ENCODE assay signal across 8 cellular contexts in the genomic region with DNA sequence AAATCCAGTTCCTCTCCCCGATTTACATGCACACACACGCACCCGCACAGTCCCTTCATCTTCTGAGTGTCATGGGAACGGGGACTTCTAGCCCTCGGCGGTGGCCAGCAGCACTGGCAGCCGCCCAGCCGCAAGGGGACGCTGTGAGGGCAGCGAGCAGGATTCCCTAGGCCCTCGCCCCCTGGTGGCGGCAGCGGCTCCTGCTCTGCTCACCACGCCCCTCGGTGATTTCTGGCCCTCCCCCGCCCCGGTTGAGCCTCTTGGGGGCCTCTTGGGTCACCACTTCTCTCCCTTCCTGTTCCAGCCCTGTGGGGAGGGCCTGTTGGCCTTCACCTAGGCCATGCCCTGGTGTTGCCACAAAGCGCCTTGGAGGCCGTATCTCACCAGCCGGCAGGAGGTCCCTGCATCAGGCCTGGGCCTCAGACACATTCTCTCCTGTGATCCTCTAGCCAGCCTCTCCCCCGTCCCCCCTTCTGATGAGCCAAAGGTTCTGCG.
DNase-seq lines count a peak whose midpoint lies in the region; ATAC-seq and TF ChIP-seq lines count a peak whose summit lies in the region.

No MANE protein-coding gene starts in this region.

- H3K9me3 Mint-ChIP-seq in CD4-positive, alpha-beta memory T cell: no peaks in the 10 kb centered on the region
- H3K9me3 Mint-ChIP-seq in MCF 10A (ENCODE audit: unreplicated experiment): no peaks in the 10 kb centered on the region

- no TSS peak for BruUV-seq in MCF 10A (replicated peaks; lab: Mats Ljungman, UMichigan)

- no peak overlapping the region for H3K4me3 ChIP-seq in CD4-positive, alpha-beta memory T cell (ENCODE audit: low read length in 2 of 2)
- H3K4me3 ChIP-seq in WI38 (ENCODE audit: low read depth, low read length): no peak overlapping the region

- peak overlapping the region in 2 of 7 donors; percentile 57 to 71 for H3K27ac Mint-ChIP-seq in CD4-positive, alpha-beta memory T cell
- H3K27ac Mint-ChIP-seq in MCF 10A (ENCODE audit: low read depth, unreplicated experiment): no peak overlapping the region

- H3K4me3 Mint-ChIP-seq in CD4-positive, alpha-beta memory T cell: no peak overlapping the region
- H3K4me3 Mint-ChIP-seq in MCF 10A (ENCODE audit: unreplicated experiment): no peak overlapping the region

- peaks cover 1 to 8% of the 10 kb centered on the region in 2 donors for H3K27me3 Mint-ChIP-seq in CD4-positive, alpha-beta memory T cell
- no peaks in the 10 kb centered on the region for H3K27me3 Mint-ChIP-seq in MCF 10A (ENCODE audit: insufficient read depth, unreplicated experiment)

- H3K27ac ChIP-seq in CD4-positive, alpha-beta memory T cell (ENCODE audit: low read depth, low read length): no peak overlapping the region

- H3K9me3 ChIP-seq in CD4-positive, alpha-beta memory T cell (ENCODE audit: control insufficient read depth in 1 of 2, low read length in 2 of 2): no peaks in the 10 kb centered on the region

- peak; percentile 65 to 72 (median 68) for DNase-seq in CD4-positive, alpha-beta memory T cell
- DNase-seq in H4 (ENCODE audit: low spot score) (peak; percentile 39), NCI-H1930 (lab: John Stamatoyannopoulos, UW) (peak; percentile 76 to 93), MCF 10A (ENCODE audit: unreplicated experiment) (peak; percentile 61), kidney tubule cell (ENCODE audit: low spot score) (peak; percentile 59)
- DNase-seq in stimulated activated CD4-positive, alpha-beta T cell treated with anti-CD3 and anti-CD28 coated beads, Interleukin-4, amount 100 ng/mL, for 24 hours: peak; percentile 83

- H3K4me1 ChIP-seq in CD4-positive, alpha-beta memory T cell (ENCODE audit: insufficient read depth, low read length): peaks cover 4% of the 10 kb centered on the region

- ATAC-seq in HG03135 (IDR thresholded peaks at IDR 0.05; ENCODE audit: unreplicated experiment): no peak

- POLR2A ChIA-PET in CD4-positive, alpha-beta memory T cell (lab: Charles Lee; ENCODE audit: partially characterized antibody): no interaction called here
- POLR2A ChIA-PET in MCF 10A (lab: Yijun Ruan, JAX): no interaction called here

- no peaks in the 10 kb centered on the region for H3K27me3 ChIP-seq in CD4-positive, alpha-beta memory T cell (ENCODE audit: insufficient read depth, low read length)

- CTCF ChIA-PET in CD4-positive, alpha-beta memory T cell (lab: Charles Lee; ENCODE audit: partially characterized antibody): interaction anchor here (0.9 to 4.6 kb wide), 10 partner anchors 8 to 270 kb away, joined by 3 to 46 read pairs (median 4); no protein-coding TSS in a partner anchor
- CTCF ChIA-PET in MCF 10A (lab: Yijun Ruan, JAX): interaction anchor here (0.6 to 4.1 kb wide), 9 partner anchors 11 to 221 kb away, joined by 3 to 15 read pairs (median 4); no protein-coding TSS in a partner anchor

- intact Hi-C loops in CD4-positive, alpha-beta memory T cell (cut with micrococcal nuclease): loop anchor here (1.0 kb wide), 1 partner anchor 28 kb away; no protein-coding TSS in a partner anchor
- intact Hi-C loops in MCF 10A (cut with micrococcal nuclease): no loop called here

- no peaks in the 10 kb centered on the region for H3K36me3 ChIP-seq in CD4-positive, alpha-beta memory T cell (ENCODE audit: insufficient read depth, low read length)

- no peaks in the 10 kb centered on the region for H3K36me3 Mint-ChIP-seq in CD4-positive, alpha-beta memory T cell
- H3K36me3 Mint-ChIP-seq in MCF 10A (ENCODE audit: insufficient read depth, unreplicated experiment): no peaks in the 10 kb centered on the region

- H3K4me1 Mint-ChIP-seq in CD4-positive, alpha-beta memory T cell: peaks cover 0 to 8% (median 2%) of the 10 kb centered on the region in 4 donors
- peaks cover 6% of the 10 kb centered on the region for H3K4me1 Mint-ChIP-seq in MCF 10A (ENCODE audit: insufficient read depth, unreplicated experiment)

- TF ChIP-seq CTCF in WI38 (IDR thresholded peaks at IDR 0.05; ENCODE audit: low read depth, low read length): peak; percentile 59
- peak; percentile 69 for TF ChIP-seq CTCF in MCF 10A (IDR thresholded peaks at IDR 0.05; ENCODE audit: unreplicated experiment)
